ENCODE assay signal across 16 cellular contexts in the genomic region with DNA sequence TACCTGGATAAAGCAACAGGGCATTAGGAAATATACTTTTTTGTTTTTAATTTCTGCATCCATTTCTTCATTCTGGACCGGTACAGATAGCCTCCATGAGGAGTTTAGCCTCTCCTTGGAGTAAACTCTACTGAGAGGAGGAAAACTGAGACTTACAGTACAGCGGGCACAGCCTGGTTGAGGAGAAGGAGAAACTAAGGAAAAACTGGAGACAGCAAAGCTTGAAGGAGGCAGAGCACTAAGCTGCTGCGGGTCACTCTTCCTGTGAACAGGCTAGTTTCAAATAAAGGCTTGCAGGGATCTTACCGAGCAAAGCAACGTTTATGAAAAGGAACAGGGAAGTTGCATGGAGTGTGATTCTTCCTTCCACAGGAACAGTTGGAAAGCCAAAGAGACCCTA. TPM values are rescaled to one million over a fixed set of nuclear protein-coding genes. Genes with fewer than 3 reads are reported as not detected.
DNase-seq lines count a peak whose midpoint lies in the region; ATAC-seq and TF ChIP-seq lines count a peak whose summit lies in the region.
"Had no signal": no experiment of that assay in that cellular context is flagged by ENCODE, and none has a peak within 500 bp of the region (broad histone marks: within the 10 kb centered on the region; RNA-seq: fewer than 3 reads in every experiment).

No MANE protein-coding gene starts in this region.

- intact Hi-C loops in breast epithelium (cut with DNase I; ENCODE audit: low total_unique reads) (no loop called here), mammary epithelial cell (cut with micrococcal nuclease) (loop anchor here (10.0 kb wide), 1 partner anchor 303 kb away; no protein-coding TSS in a partner anchor)

- peak overlapping the region; percentile 65 for H3K4me3 Mint-ChIP-seq in endothelial cell (ENCODE audit: unreplicated experiment)

- 46% methylated on average over 4 of the region's 5 CpGs for WGBS in mammary epithelial cell (ENCODE audit: low coverage, missing lambda C conversion rate)

- dilution Hi-C loops in mammary epithelial cell (cut with HindIII; ENCODE audit: low sequenced_read_pairs): no loop called here

- H3K4me1 Mint-ChIP-seq in endothelial cell (ENCODE audit: unreplicated experiment): peaks cover 32% of the 10 kb centered on the region

- ATAC-seq in thoracic aorta (ENCODE audit: insufficient number of reproducible peaks, low FRiP score, low read depth) (no peak), GM18861 (IDR thresholded peaks at IDR 0.05; ENCODE audit: unreplicated experiment) (no peak)
- ATAC-seq: T-cell had no signal

- peaks cover 26% of the 10 kb centered on the region for H3K27me3 Mint-ChIP-seq in endothelial cell (ENCODE audit: unreplicated experiment)

- no peaks in the 10 kb centered on the region for H3K4me1 ChIP-seq in breast epithelium
- H3K4me1 ChIP-seq in mammary epithelial cell (ENCODE audit: insufficient read depth, low read length): no peaks in the 10 kb centered on the region
- peaks cover 14% of the 10 kb centered on the region for H3K4me1 ChIP-seq in mucosa of stomach (ENCODE audit: control insufficient read depth, insufficient read depth, low read length)
- H3K4me1 ChIP-seq in thoracic aorta (ENCODE audit: control insufficient read depth in 1 of 2, low read depth in 2 of 2): peaks cover 4 to 34% of the 10 kb centered on the region in 2 donors

- in situ Hi-C loops in mammary epithelial cell (cut with MboI; ENCODE audit: low sequenced_read_pairs in 2 of 2): no loop called here

- H3K9me3 ChIP-seq in breast epithelium (no peaks in the 10 kb centered on the region), mammary epithelial cell (replicated peaks; ENCODE audit: insufficient read depth, low read length) (peaks cover 13% of the 10 kb centered on the region), mucosa of stomach (ENCODE audit: control insufficient read depth, low read length) (no peaks in the 10 kb centered on the region), thoracic aorta (peaks cover 4% of the 10 kb centered on the region)
- H3K9me3 ChIP-seq: upper lobe of left lung had no signal

- no peak overlapping the region for H2AFZ ChIP-seq in mammary epithelial cell (ENCODE audit: low read depth, low read length)

- no peaks in the 10 kb centered on the region for H4K20me1 ChIP-seq in mammary epithelial cell (ENCODE audit: insufficient read depth, low read length)

- H3K9ac ChIP-seq in mammary epithelial cell (ENCODE audit: insufficient read depth, low read length) (no peak overlapping the region), mucosa of stomach (ENCODE audit: low read length) (peak overlapping the region; percentile 78)

- no peak for TF ChIP-seq POLR2A in breast epithelium (IDR thresholded peaks at IDR 0.05)

- no peak overlapping the region for H3K27ac Mint-ChIP-seq in endothelial cell (ENCODE audit: unreplicated experiment)
- H3K27ac Mint-ChIP-seq: T-cell had no signal

- H3K27ac ChIP-seq in breast epithelium: no peak overlapping the region
- no peak overlapping the region for H3K27ac ChIP-seq in mammary epithelial cell (ENCODE audit: insufficient read depth, low read depth, low read length)
- H3K27ac ChIP-seq in thoracic aorta: no peak overlapping the region
- H3K27ac ChIP-seq: HL-60, spleen had no signal

- H3K79me2 ChIP-seq in mammary epithelial cell (ENCODE audit: insufficient read depth, low read length): no peaks in the 10 kb centered on the region

- CTCF ChIA-PET in mammary epithelial cell (lab: Charles Lee; ENCODE audit: low non-redundant PET): no interaction called here

- H3K36me3 Mint-ChIP-seq in endothelial cell (ENCODE audit: low read depth, unreplicated experiment): peaks cover 7% of the 10 kb centered on the region
- H3K36me3 Mint-ChIP-seq: T-cell had no signal

- no peak for DNase-seq in breast epithelium (ENCODE audit: low spot score in 2 of 2)
- DNase-seq in mammary epithelial cell: no peak
- DNase-seq in endothelial cell (ENCODE audit: low spot score): no peak
- no peak for DNase-seq in thoracic aorta (ENCODE audit: low spot score)
- DNase-seq in activated CD4-positive, alpha-beta T cell treated with anti-CD3 and anti-CD28 coated beads, Interleukin-2, amount 50 U/mL, for 1 hour: no peak
- no peak for DNase-seq in HK-2 (ENCODE audit: unreplicated experiment)
- DNase-seq: 8988T, MM.1S, OCI-M1, spleen, T-cell had no signal

- H3K36me3 ChIP-seq in breast epithelium: no peaks in the 10 kb centered on the region
- H3K36me3 ChIP-seq in mammary epithelial cell (ENCODE audit: insufficient read depth, low read length): no peaks in the 10 kb centered on the region
- peaks cover 3% of the 10 kb centered on the region for H3K36me3 ChIP-seq in mucosa of stomach (ENCODE audit: control insufficient read depth, insufficient read depth, low read length)
- no peaks in the 10 kb centered on the region for H3K36me3 ChIP-seq in thoracic aorta
- H3K36me3 ChIP-seq: spleen, upper lobe of left lung had no signal

- peak overlapping the region; percentile 36 to 67 (median 44) for H3K4me3 ChIP-seq in breast epithelium
- H3K4me3 ChIP-seq in mammary epithelial cell (replicated peaks in 1 of 3; ENCODE audit: insufficient read depth in 1 of 3, low read depth in 2 of 3, low read length in 3 of 3): no peak overlapping the region
- H3K4me3 ChIP-seq in mucosa of stomach (ENCODE audit: low read length): peak overlapping the region; percentile 94
- H3K4me3 ChIP-seq in thoracic aorta: peak overlapping the region; percentile 71

- H3K27me3 ChIP-seq in breast epithelium (peaks cover 0 to 46% of the 10 kb centered on the region in 2 donors), mammary epithelial cell (ENCODE audit: insufficient read depth, low read length) (peaks cover 3% of the 10 kb centered on the region), mucosa of stomach (ENCODE audit: control insufficient read depth, insufficient read depth, low read length) (peaks cover 12% of the 10 kb centered on the region), thoracic aorta (replicated peaks; ENCODE audit: insufficient read depth) (no peaks in the 10 kb centered on the region)

- no peaks in the 10 kb centered on the region for H3K9me3 Mint-ChIP-seq in endothelial cell (ENCODE audit: unreplicated experiment)

- H3K4me2 ChIP-seq in mammary epithelial cell (ENCODE audit: insufficient read depth, low read depth, low read length): no peak overlapping the region

- no TSS peak for BruUV-seq in mammary epithelial cell (replicated peaks; lab: Mats Ljungman, UMichigan)

- TF ChIP-seq CTCF in breast epithelium (IDR thresholded peaks at IDR 0.05) (no peak), mammary epithelial cell (conservative IDR thresholded peaks at IDR 0.05 in 1 of 2, IDR thresholded peaks at IDR 0.05 in 1 of 2; ENCODE audit: extremely low read depth in 1 of 2, insufficient read depth in 1 of 2, low read depth in 1 of 2, low read length in 2 of 2) (no peak), endothelial cell (IDR thresholded peaks at IDR 0.05; ENCODE audit: unreplicated experiment) (no peak), thoracic aorta (IDR thresholded peaks at IDR 0.05) (no peak)

RNA-seq across cellular contexts. Expression of a gene that starts 0.4 kb away (rescaled TPM):
- under 1 TPM; 0.16 to 0.33 (median 0.29) TPM for total RNA-seq in breast epithelium
- total RNA-seq in mammary epithelial cell: under 1 TPM in 1 of 2 donors, not detected in 1; under 0.01 TPM
- not detected for polyA plus RNA-seq in mammary epithelial cell
- not detected for polyA minus RNA-seq in mammary epithelial cell
- 0.21 TPM for total RNA-seq in endothelial cell (ENCODE audit: unreplicated experiment)
- under 1 TPM; 0.85 to 0.95 TPM for total RNA-seq in thoracic aorta
- total RNA-seq: chondrocyte, T-cell had no signal

RNA-seq across cellular contexts. Expression of a gene that starts 48.6 kb away (rescaled TPM):
- total RNA-seq in breast epithelium: 10 to 100 TPM; 11.9 to 25.6 (median 24.8) TPM
- total RNA-seq in mammary epithelial cell: not detected
- not detected for polyA plus RNA-seq in mammary epithelial cell
- not detected for polyA minus RNA-seq in mammary epithelial cell
- 5.1 TPM for total RNA-seq in endothelial cell (ENCODE audit: unreplicated experiment)
- total RNA-seq in thoracic aorta: 10 to 100 TPM; 22.2 to 31.4 TPM
- total RNA-seq: chondrocyte, T-cell had no signal

Comparison
In these comparisons a context has a peak if more than half of its experiments do, and no peak if none do; other contexts are left out.
1. H3K4me3 ChIP-seq: peak in breast epithelium (3 of 3), mucosa of stomach (single experiment) and thoracic aorta (single experiment); none in mammary epithelial cell (0 of 3).